8 cellular contexts compared by ENCODE assay signal in genomic region chr2:165469417-165469816, GRCh38. TPM values are rescaled to one million over a fixed set of nuclear protein-coding genes. Genes with fewer than 3 reads are reported as not detected.
DNase-seq lines count a peak whose midpoint lies in the region; ATAC-seq, FAIRE-seq and TF ChIP-seq lines count a peak whose summit lies in the region.

TSS of gene CSRNP3 (plus strand) at chr2:165469698. CDS start at chr2:165595066, 125,368 bp downstream.

- intact Hi-C loops in heart left ventricle (cut with DNase I), result loop anchor here in 2 of 10 donors (5.0 to 10.0 kb wide), 2 partner anchors 93 to 105 kb away; no protein-coding TSS in a partner anchor

- peak; percentile 23 for DNase-seq in AG04449 (ENCODE audit: low read depth, low spot score)
- DNase-seq in NCI-H1105 treated with DMSO at 0.1 percent for 48 hours (lab: John Stamatoyannopoulos, UW), result peak; percentile 69
- peak in 54 of 56 donors; percentile 2 to 90 (median 57) for DNase-seq in amygdala (lab: John Stamatoyannopoulos, UW)
- DNase-seq in heart left ventricle, result peak in 4 of 5 donors; percentile 62 to 70 (median 66)
- no peak for DNase-seq in GM12892 (ENCODE audit: insufficient read length)

- CTCF ChIA-PET in AG04449 (lab: Yijun Ruan, JAX), result no interaction called here

- no peaks in the 10 kb centered on the region for H3K9me3 ChIP-seq in heart left ventricle
- no peaks in the 10 kb centered on the region for H3K9me3 ChIP-seq in parathyroid adenoma (ENCODE audit: control insufficient read depth, low read length)

- H3K27ac ChIP-seq in heart left ventricle (peak within 1 kb of the TSS in 5 of 12 donors; percentile 7 to 32 (median 22)), parathyroid adenoma (no peak within 1 kb of the TSS)

- H3K4me1 ChIP-seq in heart left ventricle, result peaks cover 0 to 27% (median 7%) of the 10 kb centered on the region in 12 donors
- H3K4me1 ChIP-seq in parathyroid adenoma, result no peaks in the 10 kb centered on the region

- peak within 1 kb of the TSS; percentile 61 for H3K4me2 ChIP-seq in parathyroid adenoma (ENCODE audit: low read length)

- H3K36me3 ChIP-seq in heart left ventricle (no peaks in the 10 kb centered on the region), parathyroid adenoma (ENCODE audit: control insufficient read depth, insufficient read depth, low read length) (no peaks in the 10 kb centered on the region)

- no peaks in the 10 kb centered on the region for H3K27me3 ChIP-seq in heart left ventricle
- no peaks in the 10 kb centered on the region for H3K27me3 ChIP-seq in parathyroid adenoma (ENCODE audit: control insufficient read depth, insufficient read depth, low read length)

- POLR2A ChIA-PET in AG04449 (lab: Yijun Ruan, JAX), result no interaction called here

- FAIRE-seq in GM12892 (lab: Jason Lieb, UNC), result no peak

- WGBS in heart left ventricle, 4 donors, result 8 to 20% (median 17%) methylated on average over 8 of the region's 8 CpGs

- no peak within 1 kb of the TSS for H3K9ac ChIP-seq in parathyroid adenoma

- H3K4me3 ChIP-seq in AG04449 (ENCODE audit: low read depth, low read length) (peak within 1 kb of the TSS; percentile 39), heart left ventricle (peak within 1 kb of the TSS; percentile 35 to 62 (median 49)), parathyroid adenoma (ENCODE audit: low read depth, low read length) (peak within 1 kb of the TSS; percentile 41)

- no peaks in the 10 kb centered on the region for H3K79me2 ChIP-seq in parathyroid adenoma

- TF ChIP-seq CTCF in AG04449 (IDR thresholded peaks at IDR 0.05; ENCODE audit: insufficient read depth, low read length, missing control alignments) (no peak), heart left ventricle (IDR thresholded peaks at IDR 0.05) (peak in 2 of 12 donors; percentile 17 to 31), parathyroid adenoma (IDR thresholded peaks at IDR 0.05) (no peak)

- peak; percentile 99 to 100 (median 100) for ATAC-seq in heart left ventricle
- ATAC-seq in GM19463 (IDR thresholded peaks at IDR 0.05; ENCODE audit: unreplicated experiment), result no peak
- no peak for ATAC-seq in HG03139 (IDR thresholded peaks at IDR 0.05; ENCODE audit: unreplicated experiment)

- TF ChIP-seq POLR2A in heart left ventricle (IDR thresholded peaks at IDR 0.05), result no peak
- TF ChIP-seq POLR2A in GM12892 (IDR thresholded peaks at IDR 0.05; ENCODE audit: low read depth, low read length), result no peak

- H2AFZ ChIP-seq in parathyroid adenoma, result peak within 1 kb of the TSS; percentile 76

RNA-seq across cellular contexts. Expression of gene CSRNP3, which starts in this region (rescaled TPM):
- 10 to 100 TPM in 1 of 9 donors, 1 to 10 TPM in 8; 3.2 to 10.6 (median 5.1) TPM for total RNA-seq in heart left ventricle
- 1 to 10 TPM in 1 of 2 donors, under 1 TPM in 1; 0.87 to 1.6 TPM for polyA plus RNA-seq in heart left ventricle
- 0.11 TPM for polyA plus RNA-seq in GM12892 (2012; ENCODE audit: missing spikeins)

Comparison
In these comparisons a context has a peak if more than half of its experiments do, and no peak if none do; other contexts are left out.
1. ATAC-seq: peak in heart left ventricle (4 of 4); none in GM19463 (single experiment) and HG03139 (single experiment).
2. Peak in every context shown above with its lines, with median percentiles within 50 percentile points of each other: H3K4me3 ChIP-seq.